Comparison of ENCODE assay signal across 1 cellular context in the genomic region with DNA sequence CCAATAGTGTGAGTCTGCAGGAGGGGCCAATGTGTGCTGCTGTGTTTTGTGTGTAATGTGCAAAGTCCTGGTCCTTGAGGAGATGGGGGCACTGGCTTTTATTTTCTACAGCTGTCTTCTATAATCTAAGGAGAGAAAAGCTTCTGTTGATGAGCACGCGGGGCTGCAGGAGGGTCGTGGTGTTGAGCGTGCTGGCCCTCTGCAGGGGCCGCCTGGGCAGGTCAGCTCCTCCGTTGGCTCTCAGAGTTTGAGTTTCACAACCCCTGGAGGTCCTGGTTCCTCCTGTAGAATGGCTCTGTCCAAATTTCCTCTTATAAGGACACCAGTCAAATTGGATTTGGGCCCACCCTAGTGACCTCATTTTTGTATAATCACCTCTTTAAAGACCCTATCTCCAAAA.
TF ChIP-seq lines count a peak whose summit lies in the region.

No MANE protein-coding gene starts in this region.

TF ChIP-seq in K562, 482 proteins besides CTCF, POLR2A, EP300 and RAD21:
- TF ChIP-seq KAT7 (CRISPR knock-in tag; IDR thresholded peaks at IDR 0.05; ENCODE audit: borderline replicate concordance) = no peak
- no peak for TF ChIP-seq MAFK (IDR thresholded peaks at IDR 0.05; ENCODE audit: low read length)
- no peak for TF ChIP-seq SIRT6 (IDR thresholded peaks at IDR 0.05; ENCODE audit: low read depth, low read length)
- TF ChIP-seq, protein P1, sequence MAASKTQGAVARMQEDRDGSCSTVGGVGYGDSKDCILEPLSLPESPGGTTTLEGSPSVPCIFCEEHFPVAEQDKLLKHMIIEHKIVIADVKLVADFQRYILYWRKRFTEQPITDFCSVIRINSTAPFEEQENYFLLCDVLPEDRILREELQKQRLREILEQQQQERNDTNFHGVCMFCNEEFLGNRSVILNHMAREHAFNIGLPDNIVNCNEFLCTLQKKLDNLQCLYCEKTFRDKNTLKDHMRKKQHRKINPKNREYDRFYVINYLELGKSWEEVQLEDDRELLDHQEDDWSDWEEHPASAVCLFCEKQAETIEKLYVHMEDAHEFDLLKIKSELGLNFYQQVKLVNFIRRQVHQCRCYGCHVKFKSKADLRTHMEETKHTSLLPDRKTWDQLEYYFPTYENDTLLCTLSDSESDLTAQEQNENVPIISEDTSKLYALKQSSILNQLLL (CRISPR knock-in tag; IDR thresholded peaks at IDR 0.05; ENCODE audit: borderline replicate concordance) = no peak
- no peak for TF ChIP-seq RFX7 (CRISPR knock-in tag; IDR thresholded peaks at IDR 0.05)
- TF ChIP-seq PHB2 (IDR thresholded peaks at IDR 0.05; ENCODE audit: low read depth) = no peak
- TF ChIP-seq ZNF551 (CRISPR knock-in tag; IDR thresholded peaks at IDR 0.05) = no peak
- TF ChIP-seq ZBTB1 (CRISPR knock-in tag; IDR thresholded peaks at IDR 0.05; ENCODE audit: borderline replicate concordance, low read depth) = no peak
- TF ChIP-seq XRCC3 (IDR thresholded peaks at IDR 0.05) = no peak
- TF ChIP-seq FOS (IDR thresholded peaks at IDR 0.05; ENCODE audit: extremely low read depth, insufficient read length) = no peak
